Comparison of ENCODE assay signal across 19 cellular contexts in the genomic region with DNA sequence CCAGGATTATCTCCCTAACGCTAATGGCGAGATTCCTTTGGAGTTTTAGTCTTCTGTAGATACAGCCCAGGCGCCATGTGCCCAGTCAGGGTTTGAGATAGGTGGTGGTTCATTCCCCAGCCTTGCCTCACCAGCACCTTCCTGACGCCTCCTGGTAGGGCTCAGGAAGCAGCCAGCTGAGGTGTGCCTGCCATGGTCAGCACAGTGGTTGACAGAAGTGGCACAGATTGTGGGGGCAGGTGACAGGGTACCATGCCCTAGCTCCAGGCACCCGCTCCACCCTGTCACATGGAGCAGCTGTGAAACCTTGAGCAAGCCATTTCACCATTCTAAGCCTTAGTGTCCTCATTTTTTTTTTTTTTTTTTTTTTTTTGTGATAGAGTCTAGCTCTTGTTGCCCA. TPM values are rescaled to one million over a fixed set of nuclear protein-coding genes. Genes with fewer than 3 reads are reported as not detected.
"Had no signal": no experiment of that assay in that cellular context is flagged by ENCODE, and none has a peak within 500 bp of the region (broad histone marks: within the 10 kb centered on the region; RNA-seq: fewer than 3 reads in every experiment).

No MANE protein-coding gene starts in this region.

- H3K27ac Mint-ChIP-seq: dendritic cell treated with granulocyte-macrophage colony-stimulating factor and Interleukin-4, amounts not matched to agents 40 ng/mL and 50 ng/mL, for 4 days; mesothelial cell of epicardium; stimulated activated naive CD8-positive, alpha-beta T cell treated with anti-CD3 and anti-CD28 coated beads, Interleukin-15, amount 100 ng/mL, for 72 hours had no signal

- DNase-seq: activated CD4-positive, alpha-beta T cell treated with anti-CD3 and anti-CD28 coated beads for 48 hours; activated CD4-positive, CD25-positive, alpha-beta regulatory T cell; activated CD8-positive, alpha-beta memory T cell treated with anti-CD3 and anti-CD28 coated beads for 24 hours; activated CD8-positive, alpha-beta memory T cell treated with anti-CD3 and anti-CD28 coated beads, Interleukin-2, amount 50 U/mL, for 48 hours; activated naive CD4-positive, alpha-beta T cell treated with Interleukin-2 at 50 U/mL for 16 hours; effector CD8-positive, alpha-beta T cell; gastrocnemius medialis; stimulated activated naive CD8-positive, alpha-beta T cell treated with anti-CD3 and anti-CD28 coated beads, Interleukin-15, amount 100 ng/mL, for 72 hours; T-cell; T-helper 9 cell; transverse colon had no signal

- ATAC-seq: esophagus mucosa; gastrocnemius medialis; left lung; stimulated activated naive CD8-positive, alpha-beta T cell treated with anti-CD3 and anti-CD28 coated beads, Interleukin-15, amount 100 ng/mL, for 72 hours; T-cell had no signal

- H3K4me1 ChIP-seq: prostate gland had no signal

- H3K4me3 ChIP-seq: gastrocnemius medialis, left lung, prostate gland, right atrium auricular region, suprapubic skin, transverse colon, vagina had no signal

- H3K36me3 Mint-ChIP-seq: mesothelial cell of epicardium had no signal

- H3K27me3 Mint-ChIP-seq: dendritic cell treated with granulocyte-macrophage colony-stimulating factor and Interleukin-4, amounts not matched to agents 40 ng/mL and 50 ng/mL, for 4 days; stimulated activated naive CD8-positive, alpha-beta T cell treated with anti-CD3 and anti-CD28 coated beads, Interleukin-15, amount 100 ng/mL, for 72 hours; T-cell had no signal

- H3K27ac ChIP-seq: gastrocnemius medialis, left lung, prostate gland, right atrium auricular region, suprapubic skin, transverse colon, vagina had no signal

- H3K27me3 ChIP-seq: gastrocnemius medialis, left lung, right atrium auricular region, suprapubic skin, transverse colon, vagina had no signal

- H3K9me3 ChIP-seq: gastrocnemius medialis, left lung, prostate gland, right atrium auricular region, suprapubic skin, transverse colon, vagina had no signal

- H3K9me3 Mint-ChIP-seq: dendritic cell treated with granulocyte-macrophage colony-stimulating factor and Interleukin-4, amounts not matched to agents 40 ng/mL and 50 ng/mL, for 4 days; mesothelial cell of epicardium; stimulated activated naive CD8-positive, alpha-beta T cell treated with anti-CD3 and anti-CD28 coated beads, Interleukin-15, amount 100 ng/mL, for 72 hours; T-cell had no signal

- H3K36me3 ChIP-seq: gastrocnemius medialis, left lung, prostate gland, right atrium auricular region, suprapubic skin, transverse colon, vagina had no signal

- H3K4me3 Mint-ChIP-seq: dendritic cell treated with granulocyte-macrophage colony-stimulating factor and Interleukin-4, amounts not matched to agents 40 ng/mL and 50 ng/mL, for 4 days; mesothelial cell of epicardium; stimulated activated naive CD8-positive, alpha-beta T cell treated with anti-CD3 and anti-CD28 coated beads, Interleukin-15, amount 100 ng/mL, for 72 hours; T-cell had no signal

RNA-seq across cellular contexts. Expression of gene DEGS2, which starts 48.6 kb away (rescaled TPM):
- total RNA-seq: right atrium auricular region had no signal
